In genomic region chr6:38831865-38832264, GRCh38 we compare ENCODE assay signal across 34 cellular contexts.
"Had no signal": no experiment of that assay in that cellular context is flagged by ENCODE, and none has a peak within 500 bp of the region (broad histone marks: within the 10 kb centered on the region; RNA-seq: fewer than 3 reads in every experiment).

No MANE protein-coding gene starts in this region.

- FAIRE-seq: astrocyte, bronchial epithelial cell had no signal

- DNase-seq: activated effector memory CD4-positive, alpha-beta T cell treated with anti-CD3 and anti-CD28 coated beads, Interleukin-2, amount 50 U/mL, for 16 hours; activated effector memory CD4-positive, alpha-beta T cell treated with Interleukin-2 at 50 U/mL for 16 hours; activated gamma-delta T cell; activated gamma-delta T cell treated with Interleukin-2 at 50 U/mL for 16 hours; activated naive CD4-positive, alpha-beta T cell; activated naive CD4-positive, alpha-beta T cell treated with anti-CD3 and anti-CD28 coated beads for 36 hours; activated naive CD4-positive, alpha-beta T cell treated with anti-CD3 and anti-CD28 coated beads, Interleukin-2, amount 10 ng/mL, durations not matched to agents 7 days and 5 days; activated naive CD4-positive, alpha-beta T cell treated with anti-CD3 and anti-CD28 coated beads, Interleukin-2, amount 50 U/mL, for 16 hours; activated naive CD4-positive, alpha-beta T cell treated with Interleukin-2 at 50 U/mL for 16 hours; activated naive CD8-positive, alpha-beta T cell treated with anti-CD3 and anti-CD28 coated beads for 36 hours; activated naive CD8-positive, alpha-beta T cell treated with anti-CD3 and anti-CD28 coated beads, Interleukin-2, amount 10 ng/mL, durations not matched to agents 7 days and 5 days; activated naive CD8-positive, alpha-beta T cell treated with anti-CD3 and anti-CD28 coated beads, Interleukin-2, amount 50 U/mL, for 24 hours; activated T-cell treated with anti-CD3 and anti-CD28 coated beads, Interleukin-2, amount 50 U/mL, for 1 hour; activated T-cell treated with anti-CD3 and anti-CD28 coated beads, Interleukin-2, amount 50 U/mL, for 24 hours; activated T-cell treated with anti-CD3 and anti-CD28 coated beads, Interleukin-2, amount 50 U/mL, for 4 hours; activated T-cell treated with anti-CD3 and anti-CD28 coated beads, Interleukin-2, amount 50 U/mL, for 48 hours; activated T-cell treated with anti-CD3 and anti-CD28 coated beads, Interleukin-2, amount 50 U/mL, for 72 hours; adrenal gland; amniotic stem cell; amygdala; anterior cingulate cortex; aorta; brain microvascular endothelial cell; caudate nucleus; central memory CD4-positive, alpha-beta T cell; cerebellar nuclear complex had no signal

- ATAC-seq: activated naive CD4-positive, alpha-beta T cell treated with anti-CD3 and anti-CD28 coated beads, Interleukin-2, amount 50 U/mL, for 72 hours; activated naive CD8-positive, alpha-beta T cell treated with anti-CD3 and anti-CD28 coated beads, Interleukin-2, amount 50 U/mL, for 24 hours; activated T-cell treated with anti-CD3 and anti-CD28 coated beads, Interleukin-2, amount 50 U/mL, for 4 hours; activated T-cell treated with anti-CD3 and anti-CD28 coated beads, Interleukin-2, amount 50 U/mL, for 72 hours; activated T-helper 17 cell treated with anti-CD3 and anti-CD28 coated beads, Interleukin-2, amount 50 U/mL, for 72 hours; body of pancreas had no signal

- H3K4me3 ChIP-seq: adrenal gland, ascending aorta, body of pancreas, breast epithelium, cardiac muscle cell had no signal
